ENCODE assay signal across 25 cellular contexts in the genomic region with DNA sequence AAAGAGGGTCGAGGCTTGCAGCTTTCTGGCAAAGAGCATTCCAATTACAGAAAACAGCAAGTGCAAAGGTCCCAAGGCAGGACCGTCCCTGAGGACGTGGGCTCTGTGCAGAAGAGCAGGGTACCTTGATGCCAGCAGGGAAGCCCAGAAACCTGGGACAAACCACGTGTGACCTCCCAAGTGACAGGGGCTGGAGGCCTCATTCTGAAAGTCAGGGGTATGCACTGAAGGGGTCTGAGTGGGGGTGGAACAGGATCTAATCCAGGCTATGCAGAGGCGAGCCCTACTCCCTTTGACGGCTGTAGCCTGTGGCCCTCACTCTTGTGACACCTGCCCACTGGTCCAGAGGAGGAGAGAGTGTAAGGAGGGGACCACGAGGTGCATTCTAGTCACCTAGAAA. TPM values are rescaled to one million over a fixed set of nuclear protein-coding genes. Genes with fewer than 3 reads are reported as not detected.
A peak's percentile ranks its signal among the peaks of the same experiment; 100 is the strongest.
DNase-seq lines count a peak whose midpoint lies in the region; ATAC-seq, FAIRE-seq and TF ChIP-seq lines count a peak whose summit lies in the region.
"Had no signal": no experiment of that assay in that cellular context is flagged by ENCODE, and none has a peak within 500 bp of the region (broad histone marks: within the 10 kb centered on the region; RNA-seq: fewer than 3 reads in every experiment).

No MANE protein-coding gene starts in this region.

- ATAC-seq in T-helper 17 cell (no peak), K562 (no peak; the same call in 1 of the 3 replicates), WTC11 (no peak)
- ATAC-seq: SK-N-SH treated with all-trans-retinoic acid at 6 μM for 48 hours had no signal

- peak overlapping the region; percentile 26 to 40; a peak in 2 of 4 replicates for H3K9ac ChIP-seq in K562 (ENCODE audit: insufficient read depth in 1 of 2, low read depth in 2 of 2, low read length in 2 of 2)
- no peak overlapping the region for H3K9ac ChIP-seq in H1 (replicated peaks in 1 of 4; ENCODE audit: extremely low read depth in 1 of 4, low read depth in 3 of 4, low read length in 3 of 4)

- H3K79me2 ChIP-seq in K562 (ENCODE audit: control insufficient read depth, insufficient read depth, low read length) = peaks cover 22% of the 10 kb centered on the region; the same call in 1 of the 3 replicates
- H3K79me2 ChIP-seq in H1 (ENCODE audit: control insufficient read depth in 1 of 2, insufficient read depth in 2 of 2, low read length in 2 of 2) = no peaks in the 10 kb centered on the region

- no TSS peak for BruUV-seq in K562 (replicated peaks; lab: Mats Ljungman, UMichigan)

- H3K36me3 Mint-ChIP-seq in T-helper 17 cell (ENCODE audit: low read depth) (peaks cover 13% of the 10 kb centered on the region), WTC11 (no peaks in the 10 kb centered on the region)

- H3K4ac ChIP-seq in H1 (replicated peaks; ENCODE audit: insufficient read length, low read depth, low read length) = no peak overlapping the region

- no peak for TF ChIP-seq RAD21 in K562 (CRISPR knock-in tag; conservative IDR thresholded peaks at IDR 0.05 in 1 of 2, IDR thresholded peaks at IDR 0.05 in 1 of 2)
- no peak for TF ChIP-seq RAD21 in H1 (IDR thresholded peaks at IDR 0.05 in 1 of 2, conservative IDR thresholded peaks at IDR 0.05 in 1 of 2; ENCODE audit: low read depth in 2 of 2, low read length in 2 of 2)

- no peaks in the 10 kb centered on the region for H3K9me3 Mint-ChIP-seq in WTC11
- H3K9me3 Mint-ChIP-seq: CD4-positive, alpha-beta memory T cell had no signal

- no peak overlapping the region for H2AK5ac ChIP-seq in H1 (ENCODE audit: low read depth, low read length)

- H2AFZ ChIP-seq in K562 (ENCODE audit: low read depth, low read length) (peak overlapping the region; percentile 52; the same call in 1 of the 2 replicates), H1 (ENCODE audit: low read length) (no peak overlapping the region)
- H2AFZ ChIP-seq: PC-9 had no signal

- H2BK12ac ChIP-seq in H1 (ENCODE audit: low read depth, low read length) = peak overlapping the region; percentile 50; the same call in 1 of the 2 replicates

- H3K56ac ChIP-seq in H1 (replicated peaks; ENCODE audit: insufficient read length, low read depth, low read length) = no peak overlapping the region

- FAIRE-seq in K562 (lab: Jason Lieb, UNC) (no peak), H1 (lab: Jason Lieb, UNC) (no peak)
- FAIRE-seq: A549 had no signal

- H3K23me2 ChIP-seq in H1 (ENCODE audit: low read depth, low read length) = no peaks in the 10 kb centered on the region

- H3K4me1 ChIP-seq in K562 (replicated peaks in 1 of 2; ENCODE audit: control insufficient read depth in 2 of 2, insufficient read depth in 2 of 2, low read length in 2 of 2) (peaks cover 72 to 94% of the 10 kb centered on the region in 2 experiments), H1 (replicated peaks in 1 of 4; ENCODE audit: control insufficient read depth in 3 of 4, insufficient read depth in 4 of 4, low read length in 3 of 4) (peaks cover 0 to 2% (median 0%) of the 10 kb centered on the region in 4 experiments; a peak in 2 of 7 replicates)
- H3K4me1 ChIP-seq: A549, Caco-2, SJCRH30 had no signal

- no peak overlapping the region for H3K14ac ChIP-seq in H1 (ENCODE audit: insufficient read length)

- H3K79me1 ChIP-seq in H1 (ENCODE audit: low read depth, low read length) = no peaks in the 10 kb centered on the region

- POLR2A ChIA-PET in K562 (lab: Yijun Ruan, JAX) = interaction anchor here (1.0 to 1.1 kb wide), 2 partner anchors 8 to 10 kb away, joined by 4 to 9 read pairs; no protein-coding TSS in a partner anchor
- POLR2A ChIA-PET in H1 (lab: Charles Lee; ENCODE audit: partially characterized antibody) = no interaction called here
- POLR2A ChIA-PET in WTC11 (lab: Charles Lee) = interaction anchor here (0.6 kb wide), 1 partner anchor 503 kb away, joined by 3 read pairs; no protein-coding TSS in a partner anchor

- no peak overlapping the region; the same call in 1 of the 2 replicates for H3K18ac ChIP-seq in H1 (ENCODE audit: extremely low read depth, low read length)

- no peak overlapping the region for H4K5ac ChIP-seq in H1 (ENCODE audit: insufficient read length, low read depth, low read length)

- H4K91ac ChIP-seq in H1 (replicated peaks; ENCODE audit: insufficient read length, low read length) = no peak overlapping the region

- peak overlapping the region; percentile 91 for H3K27ac Mint-ChIP-seq in T-helper 17 cell
- no peak overlapping the region for H3K27ac Mint-ChIP-seq in WTC11

- 44% methylated on average over 7 of the region's 7 CpGs for WGBS in K562 (ENCODE audit: insufficient coverage, low coverage, missing lambda C conversion rate)
- 86% methylated on average over 7 of the region's 7 CpGs; no CpG with 5 or more reads in 1 of the 2 experiments for WGBS in H1 (ENCODE audit: extremely low coverage in 1 of 2, insufficient coverage in 1 of 2, insufficient read length in 1 of 2, insufficient replicate concordance in 2 of 2, low coverage in 1 of 2, low lambda C conversion rate in 2 of 2, missing lambda C conversion rate in 1 of 2), 2 experiments

- H3K4me2 ChIP-seq in K562 (ENCODE audit: insufficient read depth, low read length) (peak overlapping the region; percentile 70), H1 (ENCODE audit: insufficient read depth in 1 of 2, low read depth in 2 of 2, low read length in 2 of 2) (no peak overlapping the region)
- H3K4me2 ChIP-seq: A549, PC-9 had no signal

- no peak overlapping the region for H2BK120ac ChIP-seq in H1 (replicated peaks; ENCODE audit: low read depth, low read length)

- TF ChIP-seq EP300 in K562 (IDR thresholded peaks at IDR 0.05; ENCODE audit: low read length) (no peak), H1 (IDR thresholded peaks at IDR 0.05; ENCODE audit: borderline replicate concordance in 1 of 2, low read depth in 2 of 2, low read length in 2 of 2) (no peak)

- H3K27ac ChIP-seq in K562 (ENCODE audit: extremely low read depth, low read depth, low read length) (peak overlapping the region; percentile 65; the same call in 2 of the 3 replicates), H1 (ENCODE audit: low read depth, low read length) (no peak overlapping the region), temporal lobe (ENCODE audit: low read depth, low read length) (peak overlapping the region; percentile 40)
- H3K27ac ChIP-seq: A549, PC-9, SJCRH30 had no signal

- H3K9me3 ChIP-seq in T-helper 17 cell (ENCODE audit: control insufficient read depth, low read length, poor library complexity, severe bottlenecking) (no peaks in the 10 kb centered on the region), K562 (replicated peaks; ENCODE audit: control insufficient read depth, insufficient read depth, low read depth, low read length) (no peaks in the 10 kb centered on the region), H1 (ENCODE audit: insufficient read depth in 2 of 2, low read depth in 1 of 2, low read length in 1 of 2) (no peaks in the 10 kb centered on the region)
- H3K9me3 ChIP-seq: A549, Caco-2, SJCRH30 had no signal

- H3K27me3 ChIP-seq in K562 (ENCODE audit: control insufficient read depth in 2 of 2, insufficient read depth in 2 of 2, low read length in 2 of 2) = no peaks in the 10 kb centered on the region
- no peaks in the 10 kb centered on the region; a peak in 1 of 7 replicates for H3K27me3 ChIP-seq in H1 (replicated peaks in 1 of 4; ENCODE audit: control insufficient read depth in 3 of 4, extremely low read depth in 1 of 4, insufficient read depth in 3 of 4, low read length in 3 of 4)
- H3K27me3 ChIP-seq: SJCRH30 had no signal

- H3K4me3 Mint-ChIP-seq in T-helper 17 cell (no peak overlapping the region), WTC11 (no peak overlapping the region)
- H3K4me3 Mint-ChIP-seq: CD4-positive, alpha-beta memory T cell had no signal

- H3K4me1 Mint-ChIP-seq in T-helper 17 cell (peaks cover 29% of the 10 kb centered on the region), WTC11 (peaks cover 17% of the 10 kb centered on the region)

- no peak overlapping the region for H3K23ac ChIP-seq in H1 (ENCODE audit: insufficient read length)

- H3K9me1 ChIP-seq in K562 (ENCODE audit: control insufficient read depth, insufficient read depth, low read length) = peaks cover 5% of the 10 kb centered on the region

- H3K27me3 Mint-ChIP-seq in T-helper 17 cell (no peaks in the 10 kb centered on the region), WTC11 (ENCODE audit: low read depth) (peaks cover 4% of the 10 kb centered on the region; the same call in 1 of the 2 replicates)
- H3K27me3 Mint-ChIP-seq: CD4-positive, alpha-beta memory T cell had no signal

- TF ChIP-seq POLR2A in K562 (conservative IDR thresholded peaks at IDR 0.05) = no peak
- no peak for TF ChIP-seq POLR2A in H1 (IDR thresholded peaks at IDR 0.05; ENCODE audit: control extremely low read depth in 1 of 2, low read depth in 2 of 2, low read length in 2 of 2)

- H4K20me1 ChIP-seq in K562 (replicated peaks; ENCODE audit: control insufficient read depth, insufficient read depth, low read length) = no peaks in the 10 kb centered on the region
- H4K20me1 ChIP-seq in H1 (replicated peaks in 1 of 2; ENCODE audit: control insufficient read depth in 1 of 2, insufficient read depth in 2 of 2, low read length in 2 of 2) = no peaks in the 10 kb centered on the region

- CTCF ChIA-PET in K562 (lab: Yijun Ruan, JAX; ENCODE audit: low intra/inter-chr PET ratio) = no interaction called here
- CTCF ChIA-PET in H1 (lab: Charles Lee; ENCODE audit: partially characterized antibody) = interaction anchor here (1.0 to 5.5 kb wide), 16 partner anchors 9 to 184 kb away, joined by 3 to 49 read pairs (median 6); no protein-coding TSS in a partner anchor
- CTCF ChIA-PET in WTC11 (lab: Charles Lee) = interaction anchor here (1.2 to 2.6 kb wide), 7 partner anchors 10 to 243 kb away, joined by 3 to 25 read pairs (median 9); no protein-coding TSS in a partner anchor

- intact Hi-C loops in K562 (cut with micrococcal nuclease) = loop anchor here (2.0 kb wide), 1 partner anchor 52 kb away; no protein-coding TSS in a partner anchor

- DNase-seq in T-helper 17 cell (no peak), K562 (ENCODE audit: extremely low read depth in 1 of 4, low spot score in 3 of 4) (no peak), H1 (ENCODE audit: low read depth in 1 of 2, low spot score in 2 of 2) (no peak), WTC11 (ENCODE audit: low spot score) (no peak), NCI-H128 (lab: John Stamatoyannopoulos, UW; ENCODE audit: unreplicated experiment) (no peak)
- no peak for DNase-seq in stimulated activated CD4-positive, alpha-beta T cell treated with anti-CD3 and anti-CD28 coated beads, Interleukin-4, amount 100 ng/mL, for 1 hour
- DNase-seq: CD4-positive, alpha-beta memory T cell; DMS79; EL; GOT3; NCI-H1105 treated with DMSO at 0.1 percent for 48 hours; NCI-H2029; NCI-H446 treated with DMSO at 0.1 percent for 48 hours; NK-92 treated with Interleukin-12 subunit alpha and Interleukin-12 subunit beta, amount 100 ng/mL, for 24 hours; PC-9 had no signal

- H4K8ac ChIP-seq in H1 (ENCODE audit: extremely low read depth, insufficient read depth, low read length) = no peak overlapping the region; the same call in 1 of the 2 replicates

- 0 out of 2 replicates have a peak overlapping the region, but pooled peaks have one; percentile 61 for H2BK15ac ChIP-seq in H1 (ENCODE audit: low read length)

- in situ Hi-C loops in K562 (cut with MboI) = loop anchor here (5.0 kb wide), 1 partner anchor 178 kb away; no protein-coding TSS in a partner anchor

- H3K4me3 ChIP-seq in K562 = no peak overlapping the region
- H3K4me3 ChIP-seq in H1 (ENCODE audit: extremely low read depth in 1 of 4, insufficient read depth in 2 of 4, low read depth in 3 of 4, low read length in 4 of 4) = no peak overlapping the region
- H3K4me3 ChIP-seq: A549, PC-9, SJCRH30 had no signal

- no peak overlapping the region for H2BK5ac ChIP-seq in H1 (ENCODE audit: low read depth, low read length)

- H3K36me3 ChIP-seq in K562 (ENCODE audit: control insufficient read depth, insufficient read depth, low read length) = peaks cover 74% of the 10 kb centered on the region
- H3K36me3 ChIP-seq in H1 (ENCODE audit: control insufficient read depth in 2 of 4, insufficient read depth in 4 of 4, low read length in 3 of 4) = no peaks in the 10 kb centered on the region
- H3K36me3 ChIP-seq: SJCRH30 had no signal

- no peak overlapping the region for H2BK20ac ChIP-seq in H1 (ENCODE audit: low read length)

- no peak for TF ChIP-seq CTCF in K562 (IDR thresholded peaks at IDR 0.05 in 2 of 3, conservative IDR thresholded peaks at IDR 0.05 in 1 of 3; ENCODE audit: insufficient read depth in 2 of 3, low read depth in 1 of 3, low read length in 3 of 3)
- no peak for TF ChIP-seq CTCF in H1 (IDR thresholded peaks at IDR 0.05; ENCODE audit: control extremely low read depth in 1 of 3, insufficient read depth in 1 of 3, low read depth in 1 of 3, low read length in 3 of 3)
- TF ChIP-seq CTCF in WTC11 (IDR thresholded peaks at IDR 0.05) = no peak

RNA-seq across cellular contexts. Expression of a gene that starts 22.9 kb away (rescaled TPM):
- total RNA-seq in T-helper 17 cell (10 to 100 TPM; 11.3 to 39.6 TPM), K562 (2014; rRNA removed) (93.1 and 94.3 TPM in 2 replicates), K562 (2014; rRNA removed; fragmentation: Illumina TruSeq; extraction: Trizol) (72.3 and 78.7 TPM in 2 replicates), K562 (2015; rRNA removed; fragmentation: Illumina TruSeq; extraction: Trizol) (90.7 and 95.6 TPM in 2 replicates), K562 (2021) (63.1 and 64.3 TPM in 2 replicates), temporal lobe (1.2 TPM), WTC11 (2021) (0.09 to 0.39 TPM (median 0.27 TPM) in 3 replicates)
- 81.2 and 118 TPM in 2 replicates for total RNA-seq in K562 (2011; cell fraction: chromatin; rRNA removed; ENCODE audit: low replicate concordance)
- total RNA-seq in K562 (2011; cell fraction: nucleolus; rRNA removed) = 54.2 and 60.0 TPM in 2 replicates
- 86.6 and 86.7 TPM in 2 replicates for total RNA-seq in K562 (2011; cell fraction: nucleoplasm; rRNA removed)
- polyA plus RNA-seq in K562 (2011; rRNA removed) (38.9 and 39.2 TPM in 2 replicates), K562 (2014; fragmentation: Illumina TruSeq; extraction: Trizol) (126 and 127 TPM in 2 replicates), K562 (2014; fragmentation: Nextera tagmentation; extraction: Ambion mirVana) (100 to 1,000 TPM in 1 of 2 experiments, 10 to 100 TPM in 1; 97.3 to 102 TPM), K562 (2014; rRNA removed) (131 and 145 TPM in 2 replicates), H1 (2011; rRNA removed) (not detected in 2 replicates)
- polyA plus RNA-seq in K562 (2011; cell fraction: cytosol; rRNA removed) = 28.1 and 37.9 TPM in 2 replicates
- 97.0 and 101 TPM in 2 replicates for polyA plus RNA-seq in K562 (2011; cell fraction: nucleus; rRNA removed)
- polyA plus RNA-seq in K562 (2012) = 161 and 239 TPM in 2 replicates
- polyA minus RNA-seq in K562 (2011; rRNA and poly(A)+ RNA removed) = 30.9 and 33.2 TPM in 2 replicates
- polyA minus RNA-seq in K562 (2011; cell fraction: cytosol; rRNA and poly(A)+ RNA removed) = 9.6 and 10.0 TPM in 2 replicates
- 24.1 and 32.7 TPM in 2 replicates for polyA minus RNA-seq in K562 (2011; cell fraction: nucleus; rRNA and poly(A)+ RNA removed)
- total RNA-seq in H1 (2021; fragmentation: NEBNext Ultra II Directional; extraction: Animal tissue kit (Norgen Biotek cat#: 25700)) = not detected in 2 replicates
- polyA plus RNA-seq in H1 (2011; cell fraction: cytosol; rRNA removed) = 0.14 TPM
- not detected for polyA plus RNA-seq in H1 (2011; cell fraction: nucleus; rRNA removed)
- polyA plus RNA-seq in H1 (2012, experiment 1 of 2) = not detected in 4 replicates
- not detected for polyA plus RNA-seq in H1 (2012, experiment 2 of 2)
- polyA plus RNA-seq in H1 (2013, experiment 1 of 2) = 0.02 TPM
- 0.07 TPM for polyA plus RNA-seq in H1 (2013, experiment 2 of 2)
- polyA minus RNA-seq in H1 (2011; rRNA and poly(A)+ RNA removed) = 0.16 TPM in 1 of 2 replicates, not detected in the other
- polyA minus RNA-seq in H1 (2011; cell fraction: cytosol; rRNA and poly(A)+ RNA removed) = not detected
- not detected for polyA minus RNA-seq in H1 (2011; cell fraction: nucleus; rRNA and poly(A)+ RNA removed)
- total RNA-seq: Caco-2, HT-29, LHCN-M2, MCF 10A, RPMI7951 had no signal
- polyA plus RNA-seq: A549 had no signal

RNA-seq across cellular contexts. Expression of a gene that starts 31.4 kb away (rescaled TPM):
- not detected for total RNA-seq in T-helper 17 cell
- total RNA-seq in K562 (2011; cell fraction: chromatin; rRNA removed; ENCODE audit: low replicate concordance) = not detected in 2 replicates
- total RNA-seq in K562 (2011; cell fraction: nucleolus; rRNA removed) = 0.53 TPM in 1 of 2 replicates, not detected in the other
- not detected in 2 replicates for total RNA-seq in K562 (2011; cell fraction: nucleoplasm; rRNA removed)
- 0.24 TPM in 1 of 2 replicates, not detected in the other for total RNA-seq in K562 (2014; rRNA removed)
- total RNA-seq in K562 (2014; rRNA removed; fragmentation: Illumina TruSeq; extraction: Trizol) = not detected in 2 replicates
- 0.11 TPM in 2 replicates for total RNA-seq in K562 (2015; rRNA removed; fragmentation: Illumina TruSeq; extraction: Trizol)
- total RNA-seq in K562 (2021) = not detected in 2 replicates
- 0.07 TPM in 1 of 2 replicates, not detected in the other for polyA plus RNA-seq in K562 (2011; rRNA removed)
- not detected in 2 replicates for polyA plus RNA-seq in K562 (2011; cell fraction: cytosol; rRNA removed)
- 0.11 TPM in 1 of 2 replicates, not detected in the other for polyA plus RNA-seq in K562 (2011; cell fraction: nucleus; rRNA removed)
- 0.15 and 0.17 TPM in 2 replicates for polyA plus RNA-seq in K562 (2012)
- not detected in 2 replicates for polyA plus RNA-seq in K562 (2014; fragmentation: Illumina TruSeq; extraction: Trizol)
- polyA plus RNA-seq in K562 (2014; fragmentation: Nextera tagmentation; extraction: Ambion mirVana) = not detected
- polyA plus RNA-seq in K562 (2014; rRNA removed) = 0.13 and 0.21 TPM in 2 replicates
- polyA minus RNA-seq in K562 (2011; rRNA and poly(A)+ RNA removed) = not detected in 2 replicates
- not detected in 2 replicates for polyA minus RNA-seq in K562 (2011; cell fraction: cytosol; rRNA and poly(A)+ RNA removed)
- polyA minus RNA-seq in K562 (2011; cell fraction: nucleus; rRNA and poly(A)+ RNA removed) = 0.22 TPM in 1 of 2 replicates, not detected in the other
- not detected in 2 replicates for total RNA-seq in H1 (2021; fragmentation: NEBNext Ultra II Directional; extraction: Animal tissue kit (Norgen Biotek cat#: 25700))
- not detected in 2 replicates for polyA plus RNA-seq in H1 (2011; rRNA removed)
- polyA plus RNA-seq in H1 (2011; cell fraction: cytosol; rRNA removed) = not detected
- polyA plus RNA-seq in H1 (2011; cell fraction: nucleus; rRNA removed) = not detected
- not detected in 4 replicates for polyA plus RNA-seq in H1 (2012, experiment 1 of 2)
- polyA plus RNA-seq in H1 (2012, experiment 2 of 2) = not detected
- not detected for polyA plus RNA-seq in H1 (2013, experiment 1 of 2)
- not detected for polyA plus RNA-seq in H1 (2013, experiment 2 of 2)
- polyA minus RNA-seq in H1 (2011; rRNA and poly(A)+ RNA removed) = not detected in 2 replicates
- not detected for polyA minus RNA-seq in H1 (2011; cell fraction: cytosol; rRNA and poly(A)+ RNA removed)
- polyA minus RNA-seq in H1 (2011; cell fraction: nucleus; rRNA and poly(A)+ RNA removed) = not detected
- total RNA-seq in temporal lobe = not detected
- not detected in 3 replicates for total RNA-seq in WTC11 (2021)
- total RNA-seq: Caco-2; CD4-positive, alpha-beta memory T cell; HT-29; LHCN-M2; MCF 10A; PC-9; Right ventricle myocardium inferior; RPMI7951; SJCRH30 had no signal
- polyA plus RNA-seq: A549; CD4-positive, alpha-beta memory T cell had no signal

RNA-seq across cellular contexts. Expression of a gene that starts 49.9 kb away (rescaled TPM):
- total RNA-seq in T-helper 17 cell (not detected), K562 (2014; rRNA removed) (2.3 and 3.2 TPM in 2 replicates), K562 (2014; rRNA removed; fragmentation: Illumina TruSeq; extraction: Trizol) (2.9 and 3.5 TPM in 2 replicates), K562 (2015; rRNA removed; fragmentation: Illumina TruSeq; extraction: Trizol) (1.4 and 1.5 TPM in 2 replicates), K562 (2021) (3.9 and 4.5 TPM in 2 replicates), temporal lobe (3.2 TPM), WTC11 (2021) (0.66 to 0.72 TPM (median 0.71 TPM) in 3 replicates)
- total RNA-seq in K562 (2011; cell fraction: chromatin; rRNA removed; ENCODE audit: low replicate concordance) = 28.0 and 44.8 TPM in 2 replicates
- total RNA-seq in K562 (2011; cell fraction: nucleolus; rRNA removed) = 25.3 and 25.7 TPM in 2 replicates
- total RNA-seq in K562 (2011; cell fraction: nucleoplasm; rRNA removed) = 38.3 and 60.8 TPM in 2 replicates
- polyA plus RNA-seq in K562 (2011; rRNA removed) (7.3 and 7.9 TPM in 2 replicates), K562 (2014; fragmentation: Illumina TruSeq; extraction: Trizol) (4.1 and 5.0 TPM in 2 replicates), K562 (2014; fragmentation: Nextera tagmentation; extraction: Ambion mirVana) (1 to 10 TPM; 1.0 to 1.1 TPM), K562 (2014; rRNA removed) (3.0 TPM in 2 replicates), H1 (2011; rRNA removed) (0.48 and 0.63 TPM in 2 replicates)
- 3.7 and 5.1 TPM in 2 replicates for polyA plus RNA-seq in K562 (2011; cell fraction: cytosol; rRNA removed)
- polyA plus RNA-seq in K562 (2011; cell fraction: nucleus; rRNA removed) = 7.6 and 10.0 TPM in 2 replicates
- polyA plus RNA-seq in K562 (2012) = 3.2 and 4.6 TPM in 2 replicates
- 11.4 and 12.1 TPM in 2 replicates for polyA minus RNA-seq in K562 (2011; rRNA and poly(A)+ RNA removed)
- polyA minus RNA-seq in K562 (2011; cell fraction: cytosol; rRNA and poly(A)+ RNA removed) = 4.6 and 6.7 TPM in 2 replicates
- polyA minus RNA-seq in K562 (2011; cell fraction: nucleus; rRNA and poly(A)+ RNA removed) = 15.8 and 17.0 TPM in 2 replicates
- total RNA-seq in H1 (2021; fragmentation: NEBNext Ultra II Directional; extraction: Animal tissue kit (Norgen Biotek cat#: 25700)) = 0.69 and 0.73 TPM in 2 replicates
- polyA plus RNA-seq in H1 (2011; cell fraction: cytosol; rRNA removed) = 0.50 TPM
- 0.70 TPM for polyA plus RNA-seq in H1 (2011; cell fraction: nucleus; rRNA removed)
- 0.56 to 0.81 TPM (median 0.68 TPM) in 4 replicates for polyA plus RNA-seq in H1 (2012, experiment 1 of 2)
- polyA plus RNA-seq in H1 (2012, experiment 2 of 2) = 0.21 TPM
- 0.65 TPM for polyA plus RNA-seq in H1 (2013, experiment 1 of 2)
- polyA plus RNA-seq in H1 (2013, experiment 2 of 2) = 0.66 TPM
- polyA minus RNA-seq in H1 (2011; rRNA and poly(A)+ RNA removed) = 0.54 and 1.2 TPM in 2 replicates
- polyA minus RNA-seq in H1 (2011; cell fraction: cytosol; rRNA and poly(A)+ RNA removed) = not detected
- 1.2 TPM for polyA minus RNA-seq in H1 (2011; cell fraction: nucleus; rRNA and poly(A)+ RNA removed)
- total RNA-seq: Caco-2; CD4-positive, alpha-beta memory T cell; HT-29; MCF 10A; PC-9 had no signal
- polyA plus RNA-seq: CD4-positive, alpha-beta memory T cell had no signal

Comparison
In these comparisons a context has a peak if more than half of its experiments do, and no peak if none do; other contexts are left out.
1. H3K9ac ChIP-seq: peak in K562 (2 of 2); none in H1 (0 of 4).